In the genomic region with DNA sequence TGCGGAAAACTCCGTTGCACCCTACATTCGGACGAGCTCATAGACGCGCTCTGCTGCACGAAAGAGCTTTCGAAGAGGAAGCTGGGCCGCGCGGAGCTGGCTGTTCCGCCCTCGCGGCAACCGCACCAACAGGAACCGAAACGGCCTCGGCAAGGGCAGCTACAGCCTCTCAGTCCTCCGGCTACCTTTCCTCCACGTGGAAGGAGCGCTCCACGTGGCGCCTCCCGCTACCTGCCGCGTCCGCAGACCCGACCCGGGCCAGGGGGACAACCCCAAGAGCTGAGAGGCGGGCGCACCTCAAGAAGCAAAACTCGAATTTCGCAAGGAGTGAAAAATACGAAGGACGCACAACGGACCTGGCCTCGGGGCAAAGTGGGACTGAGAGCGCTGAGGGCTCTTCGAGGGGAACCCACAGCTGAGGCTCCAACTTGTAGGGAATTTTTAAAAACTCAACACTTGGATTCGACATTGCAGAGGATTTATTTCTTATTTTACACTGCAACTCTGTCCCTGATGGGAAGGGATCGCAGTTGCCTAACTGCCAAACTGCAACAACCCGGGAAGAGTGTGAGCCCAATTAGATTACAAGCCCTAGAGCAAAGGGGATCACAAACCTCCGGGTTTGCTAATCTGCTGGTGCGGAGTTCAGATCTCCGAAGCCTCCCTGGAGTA, we compare ENCODE assay signal across 9 cellular contexts. TPM values are rescaled to one million over a fixed set of nuclear protein-coding genes. Genes with fewer than 3 reads are reported as not detected.
DNase-seq lines count a peak whose midpoint lies in the region; ATAC-seq, FAIRE-seq and TF ChIP-seq lines count a peak whose summit lies in the region.
"Had no signal": no experiment of that assay in that cellular context is flagged by ENCODE, and none has a peak within 500 bp of the region (broad histone marks: within the 10 kb centered on the region; RNA-seq: fewer than 3 reads in every experiment).

No MANE protein-coding gene starts in this region.

- H4K20me1 ChIP-seq in keratinocyte (ENCODE audit: control insufficient read depth, extremely low read depth, insufficient read depth, low read length) = peaks cover 4% of the 10 kb centered on the region

- H2AFZ ChIP-seq in keratinocyte (ENCODE audit: control insufficient read depth, low read length) = peak overlapping the region; percentile 77

- H3K4me2 ChIP-seq in keratinocyte (ENCODE audit: control insufficient read depth, extremely low read depth, insufficient read depth, low read depth, low read length) = peak overlapping the region; percentile 82

- TF ChIP-seq CTCF in keratinocyte (optimal IDR thresholded peaks at IDR 0.05 in 1 of 3, IDR thresholded peaks at IDR 0.05 in 1 of 3, conservative IDR thresholded peaks at IDR 0.05 in 1 of 3; ENCODE audit: extremely low read depth in 1 of 3, insufficient read depth in 2 of 3, low read length in 3 of 3) = no peak

- peak overlapping the region; percentile 23 to 63 (median 44) for H3K4me3 ChIP-seq in keratinocyte (ENCODE audit: control insufficient read depth in 2 of 3, extremely low read depth in 1 of 3, insufficient read depth in 2 of 3, low read depth in 1 of 3, low read length in 3 of 3)

- dilution Hi-C loops in keratinocyte (cut with MboI; ENCODE audit: extremely low pct_ligation_motif_present, low sequenced_read_pairs) = no loop called here

- peaks cover 80% of the 10 kb centered on the region for H3K27me3 ChIP-seq in keratinocyte (ENCODE audit: control insufficient read depth, extremely low read depth, insufficient read depth, low read length)

- FAIRE-seq in keratinocyte (lab: Jason Lieb, UNC) = no peak
- FAIRE-seq: A204.1 had no signal

- DNase-seq in DMS 273 (lab: John Stamatoyannopoulos, UW; ENCODE audit: unreplicated experiment) (peak; percentile 73), DMS 273 treated with DMSO at 0.1 percent for 48 hours (lab: John Stamatoyannopoulos, UW) (no peak), NOMO-1 (lab: John Stamatoyannopoulos, UW; ENCODE audit: unreplicated experiment in 2 of 2) (peak; percentile 88 to 89), brain pericyte (ENCODE audit: low read depth, low spot score) (peak; percentile 3), keratinocyte (ENCODE audit: low read depth, low spot score) (no peak), NCI-H187 treated with DMSO at 0.1 percent for 48 hours (lab: John Stamatoyannopoulos, UW) (no peak)
- DNase-seq in stimulated activated CD4-positive, alpha-beta T cell treated with anti-CD3 and anti-CD28 coated beads, Interleukin-1b, Interleukin-23, amount 100 ng/mL, for 48 hours = peak; percentile 30

- no peaks in the 10 kb centered on the region for H3K36me3 ChIP-seq in keratinocyte (ENCODE audit: control insufficient read depth in 2 of 2, extremely low read depth in 1 of 2, insufficient read depth in 2 of 2, low read length in 2 of 2)

- H3K9ac ChIP-seq in keratinocyte (ENCODE audit: control insufficient read depth, extremely low read depth, insufficient read depth, low read length) = no peak overlapping the region

- H3K9me3 ChIP-seq in keratinocyte (ENCODE audit: control insufficient read depth, low read depth, low read length) = no peaks in the 10 kb centered on the region

- no peaks in the 10 kb centered on the region for H3K4me1 ChIP-seq in keratinocyte (ENCODE audit: control insufficient read depth, extremely low read depth, insufficient read depth, low read length)

- peak; percentile 97 for ATAC-seq in HG02588 (IDR thresholded peaks at IDR 0.05; ENCODE audit: unreplicated experiment)

- no peak overlapping the region for H3K27ac ChIP-seq in keratinocyte (ENCODE audit: control insufficient read depth, insufficient read depth, low read length)

- no peaks in the 10 kb centered on the region for H3K79me2 ChIP-seq in keratinocyte (ENCODE audit: control insufficient read depth, insufficient read depth, low read length)

- no peaks in the 10 kb centered on the region for H3K9me1 ChIP-seq in keratinocyte (ENCODE audit: control insufficient read depth, extremely low read depth, insufficient read depth, low read length)

RNA-seq across cellular contexts. Expression of gene HPSE2, which starts 1.4 kb away (rescaled TPM):
- 0.01 TPM in 1 of 3 replicates, not detected in the others for polyA plus RNA-seq in keratinocyte
- polyA plus RNA-seq in keratinocyte (2011; ENCODE audit: low read depth) = not detected
- polyA plus RNA-seq in keratinocyte (2011; cell fraction: cytosol; rRNA removed) = 0.02 TPM in 1 of 2 replicates, not detected in the other
- 0.08 TPM in 1 of 2 replicates, not detected in the other for polyA plus RNA-seq in keratinocyte (2011; cell fraction: nucleus; rRNA removed)
- polyA plus RNA-seq in keratinocyte (2012; ENCODE audit: low replicate concordance) = not detected in 2 replicates
- not detected in 3 replicates for polyA minus RNA-seq in keratinocyte
- not detected for polyA minus RNA-seq in keratinocyte (2011; cell fraction: cytosol; rRNA and poly(A)+ RNA removed)
- not detected in 2 replicates for polyA minus RNA-seq in keratinocyte (2011; cell fraction: nucleus; rRNA and poly(A)+ RNA removed)

Comparison
In these comparisons a context has a peak if more than half of its experiments do, and no peak if none do; other contexts are left out.
1. DNase-seq: peak in DMS 273 (single experiment), NOMO-1 (2 of 2), brain pericyte (single experiment) and stimulated activated CD4-positive, alpha-beta T cell treated with anti-CD3 and anti-CD28 coated beads, Interleukin-1b, Interleukin-23, amount 100 ng/mL, for 48 hours (single experiment); none in DMS 273 treated with DMSO at 0.1 percent for 48 hours (single experiment), keratinocyte (single experiment) and NCI-H187 treated with DMSO at 0.1 percent for 48 hours (single experiment).